Comparison of ENCODE assay signal across 22 cellular contexts in genomic region chr12:15206338-15206737, GRCh38. TPM values are rescaled to one million over a fixed set of nuclear protein-coding genes. Genes with fewer than 3 reads are reported as not detected.
DNase-seq lines count a peak whose midpoint lies in the region; ATAC-seq and TF ChIP-seq lines count a peak whose summit lies in the region.
"Had no signal": no experiment of that assay in that cellular context is flagged by ENCODE, and none has a peak within 500 bp of the region (broad histone marks: within the 10 kb centered on the region; RNA-seq: fewer than 3 reads in every experiment).

No MANE protein-coding gene starts in this region.

- intact Hi-C loops in esophagus squamous epithelium (cut with DNase I) (no loop called here), ovary (cut with DNase I) (loop anchor here in 1 of 4 donors (5.0 kb wide), 1 partner anchor 44 kb away; no protein-coding TSS in a partner anchor)

- H3K9me3 ChIP-seq in Peyer's patch, result no peaks in the 10 kb centered on the region
- no peaks in the 10 kb centered on the region for H3K9me3 ChIP-seq in esophagus squamous epithelium
- H3K9me3 ChIP-seq in ovary, result no peaks in the 10 kb centered on the region
- H3K9me3 ChIP-seq in tibial nerve, result no peaks in the 10 kb centered on the region
- H3K9me3 ChIP-seq: left lung had no signal

- H3K4me1 ChIP-seq in Peyer's patch (no peaks in the 10 kb centered on the region), esophagus squamous epithelium (peaks cover 0 to 57% (median 16%) of the 10 kb centered on the region in 3 donors), ovary (ENCODE audit: insufficient read depth) (peaks cover 2% of the 10 kb centered on the region), tibial nerve (peaks cover 0 to 55% (median 15%) of the 10 kb centered on the region in 4 donors)
- H3K4me1 ChIP-seq: left lung had no signal

- ATAC-seq in HG02763 (IDR thresholded peaks at IDR 0.05; ENCODE audit: unreplicated experiment), result no peak
- ATAC-seq: activated naive CD8-positive, alpha-beta T cell treated with anti-CD3 and anti-CD28 coated beads, Interleukin-2, amount 50 U/mL, for 24 hours; left lung; Panc1 had no signal

- TF ChIP-seq EP300 in ovary (IDR thresholded peaks at IDR 0.05) (no peak), tibial nerve (IDR thresholded peaks at IDR 0.05) (no peak)

- TF ChIP-seq CTCF in Peyer's patch (IDR thresholded peaks at IDR 0.05) (no peak), esophagus squamous epithelium (IDR thresholded peaks at IDR 0.05) (no peak), ovary (IDR thresholded peaks at IDR 0.05) (no peak), tibial nerve (IDR thresholded peaks at IDR 0.05) (no peak)

- DNase-seq in Peyer's patch (no peak), esophagus squamous epithelium (lab: John Stamatoyannopoulos, UW) (no peak), ovary (no peak), tibial nerve (ENCODE audit: low spot score in 2 of 2) (no peak), NK-92 (lab: John Stamatoyannopoulos, UW; ENCODE audit: unreplicated experiment) (no peak), ACHN (no peak)
- DNase-seq: activated CD4-positive, alpha-beta T cell treated with anti-CD3 and anti-CD28 coated beads, Interleukin-2, amount 50 U/mL, for 48 hours; activated effector memory CD4-positive, alpha-beta T cell treated with anti-CD3 and anti-CD28 coated beads, Interleukin-2, amount 50 U/mL, for 16 hours; activated naive CD8-positive, alpha-beta T cell treated with anti-CD3 and anti-CD28 coated beads, Interleukin-2, amount 50 U/mL, for 24 hours; activated T-cell treated with anti-CD3 and anti-CD28 coated beads for 4 hours; CD4-positive, CD25-positive, alpha-beta regulatory T cell; KBM-7; left lung; MM.1S; NCI-H1417 treated with DMSO at 0.1 percent for 48 hours; NCI-H2107; NCI-H510A; NK-92 treated with Interleukin-12 subunit alpha and Interleukin-12 subunit beta, amount 100 ng/mL, for 24 hours; SK-N-SH had no signal

- in situ Hi-C loops in ACHN (cut with HindIII; ENCODE audit: low pct_ligation_motif_present, low pct_unique_long_range_greater_than_20kb, low sequenced_read_pairs), result no loop called here

- H3K4me3 ChIP-seq in Peyer's patch (no peak overlapping the region), esophagus squamous epithelium (no peak overlapping the region), ovary (no peak overlapping the region), tibial nerve (no peak overlapping the region)
- H3K4me3 ChIP-seq: left lung had no signal

- WGBS in esophagus squamous epithelium, 2 donors, result 75 to 81% methylated on average over 4 of the region's 4 CpGs
- 82 to 97% (median 93%) methylated on average over 4 of the region's 4 CpGs for WGBS in ovary, 3 donors
- 71 to 77% methylated on average over 4 of the region's 4 CpGs for WGBS in tibial nerve, 2 donors

- H3K36me3 ChIP-seq in Peyer's patch, result no peaks in the 10 kb centered on the region
- H3K36me3 ChIP-seq in esophagus squamous epithelium, result no peaks in the 10 kb centered on the region
- H3K36me3 ChIP-seq in ovary, result no peaks in the 10 kb centered on the region
- H3K36me3 ChIP-seq in tibial nerve, result no peaks in the 10 kb centered on the region
- H3K36me3 ChIP-seq: left lung had no signal

- TF ChIP-seq POLR2A in Peyer's patch (IDR thresholded peaks at IDR 0.05) (no peak), esophagus squamous epithelium (IDR thresholded peaks at IDR 0.05) (no peak), ovary (IDR thresholded peaks at IDR 0.05) (no peak), tibial nerve (IDR thresholded peaks at IDR 0.05) (no peak)

- no peaks in the 10 kb centered on the region for H3K27me3 ChIP-seq in Peyer's patch
- no peaks in the 10 kb centered on the region for H3K27me3 ChIP-seq in esophagus squamous epithelium
- no peaks in the 10 kb centered on the region for H3K27me3 ChIP-seq in ovary
- H3K27me3 ChIP-seq in tibial nerve, result no peaks in the 10 kb centered on the region
- H3K27me3 ChIP-seq: left lung had no signal

- peak overlapping the region; percentile 2 to 73 (median 34) for H3K27ac ChIP-seq in Peyer's patch
- peak overlapping the region in 3 of 4 donors; percentile 62 to 67 (median 63) for H3K27ac ChIP-seq in esophagus squamous epithelium
- H3K27ac ChIP-seq in ovary, result peak overlapping the region; percentile 39 to 50
- H3K27ac ChIP-seq in tibial nerve, result peak overlapping the region in 3 of 4 donors; percentile 52 to 80 (median 77)
- H3K27ac ChIP-seq: VCaP had no signal

RNA-seq across cellular contexts. Expression of gene RERG, which starts 14.9 kb away (rescaled TPM):
- total RNA-seq in Peyer's patch (10 to 100 TPM in 2 of 4 donors, 1 to 10 TPM in 2; 2.3 to 31.4 (median 10.7) TPM), esophagus squamous epithelium (10 to 100 TPM in 2 of 4 donors, 1 to 10 TPM in 2; 1.4 to 15.1 (median 7.0) TPM), ovary (10 to 100 TPM; 12.9 to 87.2 (median 36.7) TPM), tibial nerve (10 to 100 TPM; 25.5 to 42.8 (median 31.5) TPM)
- 10 to 100 TPM; 14.2 to 96.8 TPM for polyA plus RNA-seq in ovary
- total RNA-seq: CD4-positive, CD25-positive, alpha-beta regulatory T cell had no signal
- polyA plus RNA-seq: CD4-positive, CD25-positive, alpha-beta regulatory T cell had no signal
